8 cellular contexts compared by ENCODE assay signal in the genomic region with DNA sequence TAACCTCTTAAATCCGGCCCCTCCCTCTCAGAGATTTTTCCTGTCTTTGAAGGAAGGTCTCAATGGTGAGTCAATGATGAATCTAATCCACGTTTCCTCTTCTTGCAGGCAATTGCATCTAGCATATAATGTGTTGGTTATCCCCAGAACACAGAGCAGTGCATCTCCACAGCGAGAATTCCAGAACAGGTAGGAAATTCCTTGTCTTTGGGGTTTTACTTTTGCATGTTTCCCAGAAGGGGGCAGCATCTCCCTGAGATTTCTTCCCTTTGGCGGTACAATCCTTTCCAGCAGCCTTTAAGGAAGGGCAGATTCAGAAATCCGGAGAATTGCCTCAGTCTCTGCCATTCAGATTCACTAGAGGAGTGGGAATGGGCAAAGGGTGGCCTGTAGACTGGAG.
DNase-seq lines count a peak whose midpoint lies in the region; ATAC-seq and TF ChIP-seq lines count a peak whose summit lies in the region.

No MANE protein-coding gene starts in this region.

- no peak for ATAC-seq in GM19467 (IDR thresholded peaks at IDR 0.05; ENCODE audit: unreplicated experiment)
- ATAC-seq in activated T-cell treated with anti-CD3 and anti-CD28 coated beads, Interleukin-2, amount 50 U/mL, for 72 hours (replicated peaks in 1 of 2), result no peak

- H3K18ac ChIP-seq in mesendoderm (ENCODE audit: low read length), result no peak overlapping the region

- H3K9ac ChIP-seq in mesendoderm (ENCODE audit: low read length), result no peak overlapping the region

- H3K27ac Mint-ChIP-seq in activated T-cell treated with anti-CD3 and anti-CD28 coated beads, Interleukin-2, amount 50 U/mL, for 72 hours, result no peak overlapping the region

- H4K8ac ChIP-seq in mesendoderm (ENCODE audit: low read depth, low read length), result no peak overlapping the region

- H3K36me3 ChIP-seq in mesendoderm (ENCODE audit: control insufficient read depth, insufficient read depth, low read length), result no peaks in the 10 kb centered on the region

- H3K27ac ChIP-seq in dorsolateral prefrontal cortex (no peak overlapping the region), mesendoderm (ENCODE audit: low read depth, low read length) (no peak overlapping the region)

- H3K4me3 ChIP-seq in dorsolateral prefrontal cortex (no peak overlapping the region), mesendoderm (ENCODE audit: low read length) (no peak overlapping the region)

- WGBS in mesendoderm (ENCODE audit: extremely low coverage, insufficient coverage, low lambda C conversion rate), result no CpG with 5 or more reads among the region's 5 CpGs

- no peaks in the 10 kb centered on the region for H3K36me3 Mint-ChIP-seq in activated T-cell treated with anti-CD3 and anti-CD28 coated beads, Interleukin-2, amount 50 U/mL, for 72 hours (ENCODE audit: insufficient read depth in 2 of 2)

- no peak overlapping the region for H2AK5ac ChIP-seq in mesendoderm (ENCODE audit: low read length)

- H2BK120ac ChIP-seq in mesendoderm (ENCODE audit: low read depth, low read length), result no peak overlapping the region

- no peaks in the 10 kb centered on the region for H3K4me1 Mint-ChIP-seq in activated T-cell treated with anti-CD3 and anti-CD28 coated beads, Interleukin-2, amount 50 U/mL, for 72 hours (ENCODE audit: low read depth)

- peaks cover 18% of the 10 kb centered on the region for H3K27me3 Mint-ChIP-seq in activated T-cell treated with anti-CD3 and anti-CD28 coated beads, Interleukin-2, amount 50 U/mL, for 72 hours (ENCODE audit: low read depth)

- H3K23ac ChIP-seq in mesendoderm (ENCODE audit: low read length), result no peak overlapping the region

- H3K79me2 ChIP-seq in mesendoderm (ENCODE audit: control insufficient read depth, insufficient read depth, low read length), result no peaks in the 10 kb centered on the region

- no peak overlapping the region for H2BK5ac ChIP-seq in mesendoderm (ENCODE audit: low read length)

- DNase-seq in NCI-H2171 treated with DMSO at 0.1 percent for 48 hours (lab: John Stamatoyannopoulos, UW) (peak; percentile 3), NCI-H2171 (lab: John Stamatoyannopoulos, UW) (no peak), NCI-H2227 treated with DMSO at 0.1 percent for 48 hours (lab: John Stamatoyannopoulos, UW) (peak; percentile 45), dorsolateral prefrontal cortex (peak in 1 of 10 donors; percentile 55), mesendoderm (peak; percentile 76), NCI-H128 (lab: John Stamatoyannopoulos, UW; ENCODE audit: unreplicated experiment) (no peak)
- no peak for DNase-seq in activated T-cell treated with anti-CD3 and anti-CD28 coated beads, Interleukin-2, amount 50 U/mL, for 72 hours

- no peak overlapping the region for H3K4me3 Mint-ChIP-seq in activated T-cell treated with anti-CD3 and anti-CD28 coated beads, Interleukin-2, amount 50 U/mL, for 72 hours

- peaks cover 0 to 3% of the 10 kb centered on the region in 2 donors for H3K9me3 Mint-ChIP-seq in activated T-cell treated with anti-CD3 and anti-CD28 coated beads, Interleukin-2, amount 50 U/mL, for 72 hours

- H3K27me3 ChIP-seq in dorsolateral prefrontal cortex, result peaks cover 0 to 38% (median 4%) of the 10 kb centered on the region in 45 donors
- no peaks in the 10 kb centered on the region for H3K27me3 ChIP-seq in mesendoderm (ENCODE audit: insufficient read depth, low read length, poor library complexity)

- H3K79me1 ChIP-seq in mesendoderm (ENCODE audit: low read length), result no peaks in the 10 kb centered on the region

- H3K4me2 ChIP-seq in mesendoderm (ENCODE audit: low read length), result no peak overlapping the region

- no peak overlapping the region for H3K56ac ChIP-seq in mesendoderm (ENCODE audit: low read length)

- peak in 54 of 56 donors; percentile 26 to 66 (median 52) for TF ChIP-seq CTCF in dorsolateral prefrontal cortex (IDR thresholded peaks at IDR 0.05 in 54 of 56, conservative IDR thresholded peaks at IDR 0.05 in 2 of 56; ENCODE audit: low read depth in 1 of 56, partially characterized antibody in 56 of 56)

- no peak overlapping the region for H2BK15ac ChIP-seq in mesendoderm (replicated peaks; ENCODE audit: low read depth)

- intact Hi-C loops in dorsolateral prefrontal cortex (cut with DNase I), result loop anchor here in 1 of 2 donors (10.0 kb wide), 1 partner anchor 273 kb away; no protein-coding TSS in a partner anchor

- H3K4ac ChIP-seq in mesendoderm (ENCODE audit: low read depth, low read length), result no peak overlapping the region

- H3K4me1 ChIP-seq in mesendoderm (ENCODE audit: control insufficient read depth, low read depth, low read length), result no peaks in the 10 kb centered on the region

- no peak overlapping the region for H4K5ac ChIP-seq in mesendoderm (ENCODE audit: low read length)

Comparison
In these comparisons a context has a peak if more than half of its experiments do, and no peak if none do; other contexts are left out.
1. DNase-seq: peak in NCI-H2171 treated with DMSO at 0.1 percent for 48 hours (single experiment), NCI-H2227 treated with DMSO at 0.1 percent for 48 hours (single experiment) and mesendoderm (single experiment); none in NCI-H2171 (single experiment), NCI-H128 (single experiment) and activated T-cell treated with anti-CD3 and anti-CD28 coated beads, Interleukin-2, amount 50 U/mL, for 72 hours (0 of 2).